12 cellular contexts compared by ENCODE assay signal in the genomic region with DNA sequence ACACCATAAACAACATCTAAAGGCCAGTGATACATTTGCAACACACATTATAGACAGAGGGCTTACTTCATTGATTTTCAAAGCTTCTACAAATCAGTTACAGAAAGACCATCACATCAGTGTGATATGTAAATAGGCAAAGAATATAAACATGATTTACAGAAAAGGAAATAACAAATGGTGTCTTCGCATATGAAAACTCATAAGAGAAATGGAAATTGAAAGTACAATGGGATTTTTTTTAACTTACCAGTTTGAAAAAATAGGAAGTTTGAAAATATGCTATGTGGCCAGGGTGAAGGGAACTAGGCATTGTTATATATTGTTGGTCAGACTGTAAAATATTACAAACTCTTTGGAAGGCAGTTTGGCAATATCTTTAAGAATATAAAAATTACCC. TPM values are rescaled to one million over a fixed set of nuclear protein-coding genes. Genes with fewer than 3 reads are reported as not detected.
A peak's percentile ranks its signal among the peaks of the same experiment; 100 is the strongest.
DNase-seq lines count a peak whose midpoint lies in the region; ATAC-seq lines count a peak whose summit lies in the region.
"Had no signal": no experiment of that assay in that cellular context is flagged by ENCODE, and none has a peak within 500 bp of the region (broad histone marks: within the 10 kb centered on the region; RNA-seq: fewer than 3 reads in every experiment).

No MANE protein-coding gene starts in this region.

- ATAC-seq in GM19452 (IDR thresholded peaks at IDR 0.05; ENCODE audit: unreplicated experiment) (peak; percentile 67), HG03159 (IDR thresholded peaks at IDR 0.05; ENCODE audit: unreplicated experiment) (peak; percentile 66), esophagus mucosa (no peak)
- ATAC-seq in activated naive CD8-positive, alpha-beta T cell treated with anti-CD3 and anti-CD28 coated beads, Interleukin-2, amount 50 U/mL, for 24 hours = no peak
- ATAC-seq in effector memory CD8-positive, alpha-beta T cell (replicated peaks) = no peak

- H3K27ac Mint-ChIP-seq in T-helper 1 cell treated with Interleukin-12 subunit alpha and Interleukin-12 subunit beta and Interleukin-4 antibody, amounts not matched to agents 30 μg/mL and 1 μg/mL, for 36 hours = peak overlapping the region; percentile 72
- peak overlapping the region; percentile 11 for H3K27ac Mint-ChIP-seq in activated naive CD8-positive, alpha-beta T cell treated with anti-CD3 and anti-CD28 coated beads, Interleukin-2, amount 50 U/mL, for 24 hours
- no peak overlapping the region for H3K27ac Mint-ChIP-seq in effector memory CD8-positive, alpha-beta T cell

- DNase-seq in T-helper 1 cell = no peak
- no peak for DNase-seq in activated naive CD8-positive, alpha-beta T cell treated with anti-CD3 and anti-CD28 coated beads, Interleukin-2, amount 50 U/mL, for 24 hours
- DNase-seq in NCI-H1417 (lab: John Stamatoyannopoulos, UW) = no peak
- no peak for DNase-seq in effector memory CD8-positive, alpha-beta T cell
- DNase-seq: anterior cingulate cortex; DND-41; effector memory CD4-positive, alpha-beta T cell; NCI-H1694 had no signal

- H3K27me3 Mint-ChIP-seq in T-helper 1 cell treated with Interleukin-12 subunit alpha and Interleukin-12 subunit beta and Interleukin-4 antibody, amounts not matched to agents 30 μg/mL and 1 μg/mL, for 36 hours (ENCODE audit: low read depth) = no peaks in the 10 kb centered on the region
- H3K27me3 Mint-ChIP-seq in activated naive CD8-positive, alpha-beta T cell treated with anti-CD3 and anti-CD28 coated beads, Interleukin-2, amount 50 U/mL, for 24 hours = no peaks in the 10 kb centered on the region
- H3K27me3 Mint-ChIP-seq in effector memory CD8-positive, alpha-beta T cell = no peaks in the 10 kb centered on the region

- no peak overlapping the region for H3K4me3 Mint-ChIP-seq in T-helper 1 cell treated with Interleukin-12 subunit alpha and Interleukin-12 subunit beta and Interleukin-4 antibody, amounts not matched to agents 30 μg/mL and 1 μg/mL, for 36 hours
- no peak overlapping the region for H3K4me3 Mint-ChIP-seq in activated naive CD8-positive, alpha-beta T cell treated with anti-CD3 and anti-CD28 coated beads, Interleukin-2, amount 50 U/mL, for 24 hours
- no peak overlapping the region for H3K4me3 Mint-ChIP-seq in effector memory CD8-positive, alpha-beta T cell

- H3K36me3 Mint-ChIP-seq in T-helper 1 cell treated with Interleukin-12 subunit alpha and Interleukin-12 subunit beta and Interleukin-4 antibody, amounts not matched to agents 30 μg/mL and 1 μg/mL, for 36 hours (ENCODE audit: low read depth) = peaks cover 37% of the 10 kb centered on the region
- H3K36me3 Mint-ChIP-seq in activated naive CD8-positive, alpha-beta T cell treated with anti-CD3 and anti-CD28 coated beads, Interleukin-2, amount 50 U/mL, for 24 hours (ENCODE audit: low read depth) = peaks cover 41% of the 10 kb centered on the region
- peaks cover 87% of the 10 kb centered on the region for H3K36me3 Mint-ChIP-seq in effector memory CD8-positive, alpha-beta T cell (ENCODE audit: insufficient read depth)

- H3K9me3 Mint-ChIP-seq in T-helper 1 cell treated with Interleukin-12 subunit alpha and Interleukin-12 subunit beta and Interleukin-4 antibody, amounts not matched to agents 30 μg/mL and 1 μg/mL, for 36 hours = no peaks in the 10 kb centered on the region
- H3K9me3 Mint-ChIP-seq in activated naive CD8-positive, alpha-beta T cell treated with anti-CD3 and anti-CD28 coated beads, Interleukin-2, amount 50 U/mL, for 24 hours = no peaks in the 10 kb centered on the region
- H3K9me3 Mint-ChIP-seq in effector memory CD8-positive, alpha-beta T cell = no peaks in the 10 kb centered on the region

- H3K4me1 Mint-ChIP-seq in T-helper 1 cell treated with Interleukin-12 subunit alpha and Interleukin-12 subunit beta and Interleukin-4 antibody, amounts not matched to agents 30 μg/mL and 1 μg/mL, for 36 hours (ENCODE audit: low read depth) = peaks cover 12% of the 10 kb centered on the region
- H3K4me1 Mint-ChIP-seq in activated naive CD8-positive, alpha-beta T cell treated with anti-CD3 and anti-CD28 coated beads, Interleukin-2, amount 50 U/mL, for 24 hours = peaks cover 8% of the 10 kb centered on the region
- H3K4me1 Mint-ChIP-seq in effector memory CD8-positive, alpha-beta T cell (ENCODE audit: low read depth in 2 of 2) = peaks cover 3 to 7% of the 10 kb centered on the region in 2 donors

RNA-seq across cellular contexts. Expression of a gene that starts 27.3 kb away (rescaled TPM):
- 30.8 TPM for total RNA-seq in esophagus mucosa

RNA-seq across cellular contexts. Expression of a gene that starts 47.2 kb away (rescaled TPM):
- total RNA-seq in esophagus mucosa = 36.8 TPM

Comparison
In these comparisons a context has a peak if more than half of its experiments do, and no peak if none do; other contexts are left out.
1. H3K27ac Mint-ChIP-seq: peak in T-helper 1 cell treated with Interleukin-12 subunit alpha and Interleukin-12 subunit beta and Interleukin-4 antibody, amounts not matched to agents 30 μg/mL and 1 μg/mL, for 36 hours (single experiment) and activated naive CD8-positive, alpha-beta T cell treated with anti-CD3 and anti-CD28 coated beads, Interleukin-2, amount 50 U/mL, for 24 hours (single experiment); none in effector memory CD8-positive, alpha-beta T cell (0 of 2).
2. ATAC-seq: peak in GM19452 (single experiment) and HG03159 (single experiment); none in activated naive CD8-positive, alpha-beta T cell treated with anti-CD3 and anti-CD28 coated beads, Interleukin-2, amount 50 U/mL, for 24 hours (single experiment), esophagus mucosa (single experiment) and effector memory CD8-positive, alpha-beta T cell (single experiment).